Comparison of ENCODE assay signal across 22 cellular contexts in the genomic region with DNA sequence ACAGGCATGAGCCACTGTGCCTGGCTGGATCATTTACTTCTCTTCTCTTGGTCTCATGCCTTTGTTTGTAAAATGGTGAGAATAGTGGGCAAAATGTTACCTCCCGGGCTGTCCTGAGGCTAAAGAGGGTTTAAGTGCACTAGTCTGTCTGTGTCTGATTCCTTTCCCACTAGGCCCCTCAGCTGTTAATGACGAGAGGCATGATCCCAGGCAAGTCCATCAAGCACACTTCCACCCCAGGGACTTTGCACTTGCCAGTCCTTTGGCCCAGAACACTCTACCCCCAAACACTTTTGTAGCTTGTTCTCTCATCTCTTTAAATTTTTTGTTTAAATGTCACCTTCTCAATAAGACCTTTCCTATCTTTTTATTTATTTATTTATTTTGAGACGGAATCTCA.
"Had no signal": no experiment of that assay in that cellular context is flagged by ENCODE, and none has a peak within 500 bp of the region (broad histone marks: within the 10 kb centered on the region; RNA-seq: fewer than 3 reads in every experiment).

No MANE protein-coding gene starts in this region.

- H3K4me3 Mint-ChIP-seq: natural killer cell had no signal

- H3K36me3 ChIP-seq: gastrocnemius medialis, lower lobe of right lung, right lobe of liver, stomach, thyroid gland had no signal

- H3K9me3 Mint-ChIP-seq: natural killer cell had no signal

- H3K27me3 Mint-ChIP-seq: progenitor cell of endocrine pancreas had no signal

- H3K4me1 ChIP-seq: parathyroid adenoma, right lobe of liver had no signal

- H3K27ac Mint-ChIP-seq: progenitor cell of endocrine pancreas had no signal

- H3K27me3 ChIP-seq: gastrocnemius medialis, neutrophil, right lobe of liver, stomach, thyroid gland had no signal

- DNase-seq: cortex of kidney; effector CD4-positive, alpha-beta T cell; foreskin fibroblast; gastrocnemius medialis; left ventricle myocardium superior; lower lobe of right lung; natural killer cell; right lobe of liver; stimulated activated CD4-positive, alpha-beta T cell treated with anti-CD3 and anti-CD28 coated beads, Interleukin-12 subunit alpha, Interleukin-12 subunit beta, amount 100 ng/mL, for 4 hours; stimulated activated CD4-positive, alpha-beta T cell treated with anti-CD3 and anti-CD28 coated beads, Interleukin-1b, Interleukin-23, amount 100 ng/mL, for 48 hours; stimulated activated CD4-positive, alpha-beta T cell treated with anti-CD3 and anti-CD28 coated beads, Interleukin-4, amount 100 ng/mL, for 1 hour; stimulated activated CD8-positive, alpha-beta memory T cell treated with anti-CD3 and anti-CD28 coated beads, Interleukin-4, amount 100 ng/mL, for 48 hours; stimulated activated naive CD4-positive, alpha-beta T cell treated with Interleukin-2 at 50 U/mL for 16 hours; stomach; thyroid gland; trophoblast cell had no signal

- H3K9me3 ChIP-seq: gastrocnemius medialis, lower lobe of right lung, neutrophil, right lobe of liver, stomach, thyroid gland had no signal

- H3K4me3 ChIP-seq: gastrocnemius medialis, lower lobe of right lung, right lobe of liver, smooth muscle cell, stomach, thyroid gland had no signal

- ATAC-seq: esophagus mucosa, gastrocnemius medialis, left ventricle myocardium superior, lower lobe of right lung, natural killer cell, right lobe of liver had no signal

- H3K27ac ChIP-seq: epithelial cell of prostate, gastrocnemius medialis, lower lobe of right lung, parathyroid adenoma, right lobe of liver, stomach, thyroid gland had no signal

- H3K36me3 Mint-ChIP-seq: natural killer cell had no signal
